ENCODE assay signal across 1 cellular context in the genomic region with DNA sequence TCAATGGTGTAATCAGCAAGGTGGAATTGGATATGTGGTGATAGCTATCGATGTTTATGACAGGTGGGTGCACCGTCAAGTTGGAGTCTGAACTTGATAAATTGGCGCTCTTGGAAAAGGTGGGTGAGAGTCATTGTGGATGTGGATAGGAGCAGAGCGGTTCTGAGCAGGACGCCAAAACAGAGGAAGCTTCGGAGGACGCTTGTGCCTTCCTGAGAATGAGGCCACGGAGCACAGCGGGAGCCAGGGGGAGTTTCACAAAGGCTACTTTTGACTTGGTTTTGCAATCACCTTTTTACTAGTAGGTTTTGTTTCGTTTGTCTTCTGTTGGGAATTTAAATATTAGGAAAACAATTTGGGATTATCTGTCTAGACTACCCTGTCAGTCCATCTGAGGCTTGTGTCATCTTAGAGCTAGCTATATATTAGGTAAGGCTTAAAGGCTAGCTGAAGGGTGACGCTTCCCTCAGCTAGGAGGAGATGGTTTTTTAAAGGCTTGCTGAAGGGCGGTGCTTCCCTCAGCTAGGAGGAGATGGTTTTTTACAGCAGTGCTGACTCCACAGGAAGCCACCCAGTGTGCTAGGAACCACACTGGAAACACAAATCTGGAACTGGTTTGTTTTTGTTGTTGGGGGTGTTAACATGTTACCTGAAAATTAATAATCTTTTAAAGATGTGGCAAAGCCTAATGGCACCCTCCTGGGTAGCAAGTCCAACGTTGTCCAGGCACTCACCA.
TF ChIP-seq lines count a peak whose summit lies in the region.

No MANE protein-coding gene starts in this region.

TF ChIP-seq in GM23338, 12 proteins besides CTCF, POLR2A, EP300 and RAD21 (continued from another document):
- no peak for TF ChIP-seq EZH2phosphoT487 (IDR thresholded peaks at IDR 0.05; ENCODE audit: unreplicated experiment)
- TF ChIP-seq, protein P1, sequence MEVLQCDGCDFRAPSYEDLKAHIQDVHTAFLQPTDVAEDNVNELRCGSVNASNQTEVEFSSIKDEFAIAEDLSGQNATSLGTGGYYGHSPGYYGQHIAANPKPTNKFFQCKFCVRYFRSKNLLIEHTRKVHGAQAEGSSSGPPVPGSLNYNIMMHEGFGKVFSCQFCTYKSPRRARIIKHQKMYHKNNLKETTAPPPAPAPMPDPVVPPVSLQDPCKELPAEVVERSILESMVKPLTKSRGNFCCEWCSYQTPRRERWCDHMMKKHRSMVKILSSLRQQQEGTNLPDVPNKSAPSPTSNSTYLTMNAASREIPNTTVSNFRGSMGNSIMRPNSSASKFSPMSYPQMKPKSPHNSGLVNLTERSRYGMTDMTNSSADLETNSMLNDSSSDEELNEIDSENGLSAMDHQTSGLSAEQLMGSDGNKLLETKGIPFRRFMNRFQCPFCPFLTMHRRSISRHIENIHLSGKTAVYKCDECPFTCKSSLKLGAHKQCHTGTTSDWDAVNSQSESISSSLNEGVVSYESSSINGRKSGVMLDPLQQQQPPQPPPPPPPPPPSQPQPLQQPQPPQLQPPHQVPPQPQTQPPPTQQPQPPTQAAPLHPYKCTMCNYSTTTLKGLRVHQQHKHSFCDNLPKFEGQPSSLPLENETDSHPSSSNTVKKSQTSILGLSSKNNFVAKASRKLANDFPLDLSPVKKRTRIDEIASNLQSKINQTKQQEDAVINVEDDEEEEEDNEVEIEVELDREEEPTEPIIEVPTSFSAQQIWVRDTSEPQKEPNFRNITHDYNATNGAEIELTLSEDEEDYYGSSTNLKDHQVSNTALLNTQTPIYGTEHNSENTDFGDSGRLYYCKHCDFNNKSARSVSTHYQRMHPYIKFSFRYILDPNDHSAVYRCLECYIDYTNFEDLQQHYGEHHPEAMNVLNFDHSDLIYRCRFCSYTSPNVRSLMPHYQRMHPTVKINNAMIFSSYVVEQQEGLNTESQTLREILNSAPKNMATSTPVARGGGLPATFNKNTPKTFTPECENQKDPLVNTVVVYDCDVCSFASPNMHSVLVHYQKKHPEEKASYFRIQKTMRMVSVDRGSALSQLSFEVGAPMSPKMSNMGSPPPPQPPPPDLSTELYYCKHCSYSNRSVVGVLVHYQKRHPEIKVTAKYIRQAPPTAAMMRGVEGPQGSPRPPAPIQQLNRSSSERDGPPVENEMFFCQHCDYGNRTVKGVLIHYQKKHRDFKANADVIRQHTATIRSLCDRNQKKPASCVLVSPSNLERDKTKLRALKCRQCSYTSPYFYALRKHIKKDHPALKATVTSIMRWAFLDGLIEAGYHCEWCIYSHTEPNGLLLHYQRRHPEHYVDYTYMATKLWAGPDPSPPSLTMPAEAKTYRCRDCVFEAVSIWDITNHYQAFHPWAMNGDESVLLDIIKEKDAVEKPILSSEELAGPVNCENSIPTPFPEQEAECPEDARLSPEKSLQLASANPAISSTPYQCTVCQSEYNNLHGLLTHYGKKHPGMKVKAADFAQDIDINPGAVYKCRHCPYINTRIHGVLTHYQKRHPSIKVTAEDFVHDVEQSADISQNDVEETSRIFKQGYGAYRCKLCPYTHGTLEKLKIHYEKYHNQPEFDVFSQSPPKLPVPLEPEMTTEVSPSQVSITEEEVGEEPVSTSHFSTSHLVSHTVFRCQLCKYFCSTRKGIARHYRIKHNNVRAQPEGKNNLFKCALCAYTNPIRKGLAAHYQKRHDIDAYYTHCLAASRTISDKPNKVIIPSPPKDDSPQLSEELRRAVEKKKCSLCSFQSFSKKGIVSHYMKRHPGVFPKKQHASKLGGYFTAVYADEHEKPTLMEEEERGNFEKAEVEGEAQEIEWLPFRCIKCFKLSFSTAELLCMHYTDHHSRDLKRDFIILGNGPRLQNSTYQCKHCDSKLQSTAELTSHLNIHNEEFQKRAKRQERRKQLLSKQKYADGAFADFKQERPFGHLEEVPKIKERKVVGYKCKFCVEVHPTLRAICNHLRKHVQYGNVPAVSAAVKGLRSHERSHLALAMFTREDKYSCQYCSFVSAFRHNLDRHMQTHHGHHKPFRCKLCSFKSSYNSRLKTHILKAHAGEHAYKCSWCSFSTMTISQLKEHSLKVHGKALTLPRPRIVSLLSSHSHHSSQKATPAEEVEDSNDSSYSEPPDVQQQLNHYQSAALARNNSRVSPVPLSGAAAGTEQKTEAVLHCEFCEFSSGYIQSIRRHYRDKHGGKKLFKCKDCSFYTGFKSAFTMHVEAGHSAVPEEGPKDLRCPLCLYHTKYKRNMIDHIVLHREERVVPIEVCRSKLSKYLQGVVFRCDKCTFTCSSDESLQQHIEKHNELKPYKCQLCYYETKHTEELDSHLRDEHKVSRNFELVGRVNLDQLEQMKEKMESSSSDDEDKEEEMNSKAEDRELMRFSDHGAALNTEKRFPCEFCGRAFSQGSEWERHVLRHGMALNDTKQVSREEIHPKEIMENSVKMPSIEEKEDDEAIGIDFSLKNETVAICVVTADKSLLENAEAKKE (CRISPR knock-in tag; IDR thresholded peaks at IDR 0.05) = no peak
- TF ChIP-seq JUNB (IDR thresholded peaks at IDR 0.05; ENCODE audit: unreplicated experiment) = no peak
- TF ChIP-seq CREB1 (CRISPR knock-in tag; IDR thresholded peaks at IDR 0.05; ENCODE audit: low read depth) = no peak
- TF ChIP-seq EZH2 (IDR thresholded peaks at IDR 0.05; ENCODE audit: low read depth, unreplicated experiment) = no peak
